In the genomic region with DNA sequence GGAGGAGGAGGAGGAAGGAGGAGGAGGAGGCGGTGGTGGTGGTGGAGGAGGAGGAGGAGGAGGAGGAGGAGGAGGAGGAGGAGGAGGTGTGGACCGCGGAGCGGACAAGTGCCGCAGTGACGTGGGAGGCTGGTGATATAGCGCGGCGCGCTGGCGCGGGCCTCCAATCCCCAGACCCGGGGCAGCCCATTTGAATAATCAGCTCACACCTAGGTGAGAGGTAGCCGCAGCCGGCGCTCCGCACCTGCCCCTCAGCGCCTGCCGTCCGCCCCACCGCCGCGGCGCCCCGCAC, we compare ENCODE assay signal across 1 cellular context.
TF ChIP-seq lines count a peak whose summit lies in the region.

No MANE protein-coding gene starts in this region.

TF ChIP-seq in HepG2, 621 proteins besides CTCF, POLR2A, EP300 and RAD21 (continued from another document and continues in another):
- TF ChIP-seq, protein P1, sequence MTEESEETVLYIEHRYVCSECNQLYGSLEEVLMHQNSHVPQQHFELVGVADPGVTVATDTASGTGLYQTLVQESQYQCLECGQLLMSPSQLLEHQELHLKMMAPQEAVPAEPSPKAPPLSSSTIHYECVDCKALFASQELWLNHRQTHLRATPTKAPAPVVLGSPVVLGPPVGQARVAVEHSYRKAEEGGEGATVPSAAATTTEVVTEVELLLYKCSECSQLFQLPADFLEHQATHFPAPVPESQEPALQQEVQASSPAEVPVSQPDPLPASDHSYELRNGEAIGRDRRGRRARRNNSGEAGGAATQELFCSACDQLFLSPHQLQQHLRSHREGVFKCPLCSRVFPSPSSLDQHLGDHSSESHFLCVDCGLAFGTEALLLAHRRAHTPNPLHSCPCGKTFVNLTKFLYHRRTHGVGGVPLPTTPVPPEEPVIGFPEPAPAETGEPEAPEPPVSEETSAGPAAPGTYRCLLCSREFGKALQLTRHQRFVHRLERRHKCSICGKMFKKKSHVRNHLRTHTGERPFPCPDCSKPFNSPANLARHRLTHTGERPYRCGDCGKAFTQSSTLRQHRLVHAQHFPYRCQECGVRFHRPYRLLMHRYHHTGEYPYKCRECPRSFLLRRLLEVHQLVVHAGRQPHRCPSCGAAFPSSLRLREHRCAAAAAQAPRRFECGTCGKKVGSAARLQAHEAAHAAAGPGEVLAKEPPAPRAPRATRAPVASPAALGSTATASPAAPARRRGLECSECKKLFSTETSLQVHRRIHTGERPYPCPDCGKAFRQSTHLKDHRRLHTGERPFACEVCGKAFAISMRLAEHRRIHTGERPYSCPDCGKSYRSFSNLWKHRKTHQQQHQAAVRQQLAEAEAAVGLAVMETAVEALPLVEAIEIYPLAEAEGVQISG (CRISPR knock-in tag; IDR thresholded peaks at IDR 0.05): no peak
- TF ChIP-seq DRAP1 (CRISPR knock-in tag; IDR thresholded peaks at IDR 0.05) (peak; percentile 74; the same call in 1 of the 2 replicates), ZBTB38 (CRISPR knock-in tag; IDR thresholded peaks at IDR 0.05) (no peak; the same call in 1 of the 2 replicates), ZNF629 (CRISPR knock-in tag; conservative IDR thresholded peaks at IDR 0.05) (no peak), FOXC1 (CRISPR knock-in tag; IDR thresholded peaks at IDR 0.05; ENCODE audit: borderline replicate concordance) (no peak), THYN1 (CRISPR knock-in tag; IDR thresholded peaks at IDR 0.05; ENCODE audit: borderline replicate concordance, low read depth) (no peak), ATF5 (CRISPR knock-in tag; IDR thresholded peaks at IDR 0.05; ENCODE audit: low read depth) (no peak), ZBTB10 (CRISPR knock-in tag; IDR thresholded peaks at IDR 0.05; ENCODE audit: borderline replicate concordance) (no peak), DMAP1 (CRISPR knock-in tag; IDR thresholded peaks at IDR 0.05) (no peak), ZNF605 (CRISPR knock-in tag; IDR thresholded peaks at IDR 0.05) (no peak), CCAR2 (optimal IDR thresholded peaks at IDR 0.05; ENCODE audit: low read depth, low read length) (no peak), SIX4 (CRISPR knock-in tag; IDR thresholded peaks at IDR 0.05) (no peak), MXD3 (CRISPR knock-in tag; IDR thresholded peaks at IDR 0.05) (no peak), ZBTB3 (CRISPR knock-in tag; IDR thresholded peaks at IDR 0.05; ENCODE audit: borderline replicate concordance, low read depth) (no peak; the same call in 1 of the 2 replicates), YY1 (IDR thresholded peaks at IDR 0.05; ENCODE audit: insufficient read depth, insufficient replicate concordance, low read depth, low read length) (no peak), HMGA1 (CRISPR knock-in tag; conservative IDR thresholded peaks at IDR 0.05) (no peak), ZNF678 (CRISPR knock-in tag; IDR thresholded peaks at IDR 0.05) (no peak), MBD4 (IDR thresholded peaks at IDR 0.05; ENCODE audit: borderline replicate concordance, low read length) (no peak), TARDBP (CRISPR knock-in tag; IDR thresholded peaks at IDR 0.05) (peak; percentile 8; the same call in 1 of the 2 replicates), SAFB2 (CRISPR knock-in tag; IDR thresholded peaks at IDR 0.05; ENCODE audit: borderline replicate concordance, low read depth) (no peak), TOPORS (CRISPR knock-in tag; IDR thresholded peaks at IDR 0.05) (no peak), TOE1 (CRISPR knock-in tag; IDR thresholded peaks at IDR 0.05) (no peak), TCF7L2 (IDR thresholded peaks at IDR 0.05; ENCODE audit: low read depth, low read length) (no peak), NAIF1 (CRISPR knock-in tag; IDR thresholded peaks at IDR 0.05; ENCODE audit: borderline replicate concordance) (0 out of 2 replicates have a peak, but pooled peaks have one; percentile 44), SP4 (CRISPR knock-in tag; IDR thresholded peaks at IDR 0.05) (no peak; the same call in 1 of the 2 replicates), ARID2 (CRISPR knock-in tag; IDR thresholded peaks at IDR 0.05; ENCODE audit: borderline replicate concordance) (0 out of 2 replicates have a peak, but pooled peaks have one; percentile 39), SALL2 (CRISPR knock-in tag; IDR thresholded peaks at IDR 0.05) (0 out of 2 replicates have a peak, but pooled peaks have one; percentile 6), ELF3 (CRISPR knock-in tag; IDR thresholded peaks at IDR 0.05) (no peak), NFE2L2 (IDR thresholded peaks at IDR 0.05; ENCODE audit: low read length) (no peak), LCORL (IDR thresholded peaks at IDR 0.05) (no peak), LCORL (CRISPR knock-in tag; IDR thresholded peaks at IDR 0.05) (no peak), IRF1 (CRISPR knock-in tag; IDR thresholded peaks at IDR 0.05; ENCODE audit: low read depth) (no peak), ZNF614 (CRISPR knock-in tag; IDR thresholded peaks at IDR 0.05; ENCODE audit: borderline replicate concordance) (no peak), PITX1 (CRISPR knock-in tag; IDR thresholded peaks at IDR 0.05) (no peak), KDM1A (CRISPR knock-in tag; IDR thresholded peaks at IDR 0.05) (no peak), ZNF160 (CRISPR knock-in tag; IDR thresholded peaks at IDR 0.05) (no peak), CREB1 (IDR thresholded peaks at IDR 0.05) (no peak), CREB1 (CRISPR knock-in tag; IDR thresholded peaks at IDR 0.05) (no peak), XRCC5 (optimal IDR thresholded peaks at IDR 0.05; ENCODE audit: low read length) (no peak), CENPBD1 (CRISPR knock-in tag; IDR thresholded peaks at IDR 0.05; ENCODE audit: borderline replicate concordance, low read depth) (no peak), GLI4 (CRISPR knock-in tag; IDR thresholded peaks at IDR 0.05; ENCODE audit: borderline replicate concordance) (no peak), ERF (CRISPR knock-in tag; IDR thresholded peaks at IDR 0.05) (no peak), SRSF9 (IDR thresholded peaks at IDR 0.05; ENCODE audit: borderline replicate concordance, insufficient read depth, low read depth, low read length, poor library complexity, severe bottlenecking) (no peak), NFYB (CRISPR knock-in tag; IDR thresholded peaks at IDR 0.05) (no peak; the same call in 1 of the 2 replicates), RARG (CRISPR knock-in tag; IDR thresholded peaks at IDR 0.05; ENCODE audit: low read depth) (0 out of 2 replicates have a peak, but pooled peaks have one; percentile 7), PHF5A (CRISPR knock-in tag; IDR thresholded peaks at IDR 0.05; ENCODE audit: low read depth, unreplicated experiment) (no peak), ZNF17 (CRISPR knock-in tag; IDR thresholded peaks at IDR 0.05) (no peak), ZNF816 (CRISPR knock-in tag; IDR thresholded peaks at IDR 0.05; ENCODE audit: borderline replicate concordance) (no peak), ATF4 (CRISPR knock-in tag; IDR thresholded peaks at IDR 0.05) (no peak), JUND (CRISPR knock-in tag; IDR thresholded peaks at IDR 0.05) (no peak)
- TF ChIP-seq, protein P2, sequence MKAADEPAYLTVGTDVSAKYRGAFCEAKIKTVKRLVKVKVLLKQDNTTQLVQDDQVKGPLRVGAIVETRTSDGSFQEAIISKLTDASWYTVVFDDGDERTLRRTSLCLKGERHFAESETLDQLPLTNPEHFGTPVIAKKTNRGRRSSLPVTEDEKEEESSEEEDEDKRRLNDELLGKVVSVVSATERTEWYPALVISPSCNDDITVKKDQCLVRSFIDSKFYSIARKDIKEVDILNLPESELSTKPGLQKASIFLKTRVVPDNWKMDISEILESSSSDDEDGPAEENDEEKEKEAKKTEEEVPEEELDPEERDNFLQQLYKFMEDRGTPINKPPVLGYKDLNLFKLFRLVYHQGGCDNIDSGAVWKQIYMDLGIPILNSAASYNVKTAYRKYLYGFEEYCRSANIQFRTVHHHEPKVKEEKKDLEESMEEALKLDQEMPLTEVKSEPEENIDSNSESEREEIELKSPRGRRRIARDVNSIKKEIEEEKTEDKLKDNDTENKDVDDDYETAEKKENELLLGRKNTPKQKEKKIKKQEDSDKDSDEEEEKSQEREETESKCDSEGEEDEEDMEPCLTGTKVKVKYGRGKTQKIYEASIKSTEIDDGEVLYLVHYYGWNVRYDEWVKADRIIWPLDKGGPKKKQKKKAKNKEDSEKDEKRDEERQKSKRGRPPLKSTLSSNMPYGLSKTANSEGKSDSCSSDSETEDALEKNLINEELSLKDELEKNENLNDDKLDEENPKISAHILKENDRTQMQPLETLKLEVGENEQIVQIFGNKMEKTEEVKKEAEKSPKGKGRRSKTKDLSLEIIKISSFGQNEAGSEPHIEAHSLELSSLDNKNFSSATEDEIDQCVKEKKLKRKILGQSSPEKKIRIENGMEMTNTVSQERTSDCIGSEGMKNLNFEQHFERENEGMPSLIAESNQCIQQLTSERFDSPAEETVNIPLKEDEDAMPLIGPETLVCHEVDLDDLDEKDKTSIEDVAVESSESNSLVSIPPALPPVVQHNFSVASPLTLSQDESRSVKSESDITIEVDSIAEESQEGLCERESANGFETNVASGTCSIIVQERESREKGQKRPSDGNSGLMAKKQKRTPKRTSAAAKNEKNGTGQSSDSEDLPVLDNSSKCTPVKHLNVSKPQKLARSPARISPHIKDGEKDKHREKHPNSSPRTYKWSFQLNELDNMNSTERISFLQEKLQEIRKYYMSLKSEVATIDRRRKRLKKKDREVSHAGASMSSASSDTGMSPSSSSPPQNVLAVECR (CRISPR knock-in tag; IDR thresholded peaks at IDR 0.05; ENCODE audit: borderline replicate concordance): no peak
- TF ChIP-seq, protein P3, sequence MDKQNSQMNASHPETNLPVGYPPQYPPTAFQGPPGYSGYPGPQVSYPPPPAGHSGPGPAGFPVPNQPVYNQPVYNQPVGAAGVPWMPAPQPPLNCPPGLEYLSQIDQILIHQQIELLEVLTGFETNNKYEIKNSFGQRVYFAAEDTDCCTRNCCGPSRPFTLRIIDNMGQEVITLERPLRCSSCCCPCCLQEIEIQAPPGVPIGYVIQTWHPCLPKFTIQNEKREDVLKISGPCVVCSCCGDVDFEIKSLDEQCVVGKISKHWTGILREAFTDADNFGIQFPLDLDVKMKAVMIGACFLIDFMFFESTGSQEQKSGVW (CRISPR knock-in tag; IDR thresholded peaks at IDR 0.05; ENCODE audit: borderline replicate concordance): no peak
- TF ChIP-seq, protein P4, sequence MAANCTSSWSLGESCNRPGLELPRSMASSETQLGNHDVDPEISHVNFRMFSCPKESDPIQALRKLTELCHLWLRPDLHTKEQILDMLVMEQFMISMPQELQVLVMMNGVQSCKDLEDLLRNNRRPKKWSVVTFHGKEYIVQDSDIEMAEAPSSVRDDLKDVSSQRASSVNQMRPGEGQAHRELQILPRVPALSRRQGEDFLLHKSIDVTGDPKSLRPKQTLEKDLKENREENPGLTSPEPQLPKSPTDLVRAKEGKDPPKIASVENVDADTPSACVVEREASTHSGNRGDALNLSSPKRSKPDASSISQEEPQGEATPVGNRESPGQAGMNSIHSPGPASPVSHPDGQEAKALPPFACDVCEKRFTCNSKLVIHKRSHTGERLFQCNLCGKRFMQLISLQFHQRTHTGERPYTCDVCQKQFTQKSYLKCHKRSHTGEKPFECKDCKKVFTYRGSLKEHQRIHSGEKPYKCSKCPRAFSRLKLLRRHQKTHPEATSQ (CRISPR knock-in tag; IDR thresholded peaks at IDR 0.05; ENCODE audit: borderline replicate concordance): no peak
